ENCODE assay signal across 13 cellular contexts in genomic region chr5:135458921-135459331, GRCh38. TPM values are rescaled to one million over a fixed set of nuclear protein-coding genes. Genes with fewer than 3 reads are reported as not detected.
A peak's percentile ranks its signal among the peaks of the same experiment; 100 is the strongest.
DNase-seq lines count a peak whose midpoint lies in the region; ATAC-seq and TF ChIP-seq lines count a peak whose summit lies in the region.
"Had no signal": no experiment of that assay in that cellular context is flagged by ENCODE, and none has a peak within 500 bp of the region (broad histone marks: within the 10 kb centered on the region; RNA-seq: fewer than 3 reads in every experiment).

No MANE protein-coding gene starts in this region.

- peaks cover 38% of the 10 kb centered on the region for H3K27me3 Mint-ChIP-seq in Calu3 (ENCODE audit: unreplicated experiment)

- no peaks in the 10 kb centered on the region for H3K9me3 ChIP-seq in MG63

- no TSS peak for BruUV-seq in Calu3 (replicated peaks; lab: Mats Ljungman, UMichigan)

- H3K36me3 ChIP-seq in MG63 = no peaks in the 10 kb centered on the region

- H3K9me3 Mint-ChIP-seq in Calu3 (ENCODE audit: low read depth, unreplicated experiment) = no peaks in the 10 kb centered on the region

- H3K27ac Mint-ChIP-seq in Calu3 (ENCODE audit: unreplicated experiment) = no peak overlapping the region

- H3K36me3 Mint-ChIP-seq in Calu3 (ENCODE audit: insufficient read depth, unreplicated experiment) = no peaks in the 10 kb centered on the region

- CTCF ChIA-PET in Calu3 (lab: Charles Lee) = interaction anchor here (1.0 to 2.9 kb wide), 6 partner anchors 18 to 107 kb away, joined by 3 to 21 read pairs (median 8); no protein-coding TSS in a partner anchor

- peak overlapping the region; percentile 42 for H3K4me3 Mint-ChIP-seq in Calu3 (ENCODE audit: low read depth, unreplicated experiment)

- H3K4me3 ChIP-seq in MG63 (no peak overlapping the region), choroid plexus epithelial cell (ENCODE audit: low read depth, low read length) (no peak overlapping the region)

- intact Hi-C loops in Calu3 (cut with micrococcal nuclease; ENCODE audit: unreplicated experiment) = no loop called here
- intact Hi-C loops in posterior vena cava (cut with DNase I) = no loop called here

- peak; percentile 83 for DNase-seq in Calu3
- DNase-seq in MG63 = peak; percentile 98
- DNase-seq in choroid plexus epithelial cell (ENCODE audit: low read depth) = peak; percentile 76
- DNase-seq in posterior vena cava (ENCODE audit: low spot score) = peak; percentile 76
- no peak for DNase-seq in superior temporal gyrus (ENCODE audit: extremely low spot score)
- DNase-seq in activated naive CD4-positive, alpha-beta T cell treated with Interleukin-2 at 50 U/mL for 16 hours = no peak
- DNase-seq: DMS 273 treated with DMSO at 0.1 percent for 48 hours; NCI-H1105 treated with DMSO at 0.1 percent for 48 hours; stimulated activated CD8-positive, alpha-beta memory T cell treated with anti-CD3 and anti-CD28 coated beads, Interleukin-4, amount 100 ng/mL, for 48 hours; T-helper 9 cell had no signal

- ATAC-seq in HG03159 (IDR thresholded peaks at IDR 0.05; ENCODE audit: unreplicated experiment) (no peak), GM19351 (IDR thresholded peaks at IDR 0.05; ENCODE audit: unreplicated experiment) (no peak)

- no peaks in the 10 kb centered on the region for H3K27me3 ChIP-seq in MG63

- TF ChIP-seq CTCF in Calu3 (IDR thresholded peaks at IDR 0.05; ENCODE audit: unreplicated experiment) = no peak
- TF ChIP-seq CTCF in choroid plexus epithelial cell (conservative IDR thresholded peaks at IDR 0.05; ENCODE audit: low read depth, low read length) = no peak

- H3K4me1 Mint-ChIP-seq in Calu3 (ENCODE audit: low read depth, unreplicated experiment) = peaks cover 15% of the 10 kb centered on the region

RNA-seq across cellular contexts. Expression of gene TIFAB, which starts 6.8 kb away (rescaled TPM):
- total RNA-seq in Calu3 (2022) = not detected in 2 replicates
- not detected in 2 replicates for total RNA-seq in MG63 (2014; rRNA removed; shearing (Covaris generic); ENCODE audit: low replicate concordance)
- total RNA-seq in posterior vena cava = not detected
- total RNA-seq: myocyte had no signal

RNA-seq across cellular contexts. Expression of gene DCANP1, which starts 11.8 kb away (rescaled TPM):
- total RNA-seq in Calu3 (2022) = not detected in 2 replicates
- total RNA-seq in MG63 (2014; rRNA removed; shearing (Covaris generic); ENCODE audit: low replicate concordance) = not detected in 2 replicates
- not detected for total RNA-seq in posterior vena cava
- total RNA-seq: myocyte had no signal

RNA-seq across cellular contexts. Expression of gene MACROH2A1, which starts 59.9 kb away (rescaled TPM):
- 365 and 368 TPM in 2 replicates for total RNA-seq in Calu3 (2022)
- total RNA-seq in MG63 (2014; rRNA removed; shearing (Covaris generic); ENCODE audit: low replicate concordance) = 322 and 404 TPM in 2 replicates
- total RNA-seq in posterior vena cava = 10 to 100 TPM; 98.0 to 99.6 TPM

Comparison
In these comparisons a context has a peak if more than half of its experiments do, and no peak if none do; other contexts are left out.
1. DNase-seq: peak in Calu3 (single experiment), MG63 (single experiment), choroid plexus epithelial cell (single experiment) and posterior vena cava (single experiment); none in superior temporal gyrus (single experiment) and activated naive CD4-positive, alpha-beta T cell treated with Interleukin-2 at 50 U/mL for 16 hours (single experiment).